Comparison of ENCODE assay signal across 8 cellular contexts in genomic region chr1:155254714-155255242, GRCh38. TPM values are rescaled to one million over a fixed set of nuclear protein-coding genes. Genes with fewer than 3 reads are reported as not detected.
DNase-seq lines count a peak whose midpoint lies in the region; ATAC-seq and TF ChIP-seq lines count a peak whose summit lies in the region.

No MANE protein-coding gene starts in this region.

- peaks cover 17% of the 10 kb centered on the region for H3F3A ChIP-seq in GM23248 (ENCODE audit: insufficient read depth)

- no peak for ATAC-seq in stimulated activated effector memory CD8-positive, alpha-beta T cell treated with anti-CD3 and anti-CD28 coated beads, Interleukin-12 subunit alpha, Interleukin-12 subunit beta, amount 100 ng/mL, for 72 hours
- ATAC-seq in HG02610 (IDR thresholded peaks at IDR 0.05; ENCODE audit: unreplicated experiment) (no peak), GM18907 (IDR thresholded peaks at IDR 0.05; ENCODE audit: unreplicated experiment) (no peak)

- H3K9me3 ChIP-seq in A673 (ENCODE audit: low read depth, low read length, poor library complexity, severe bottlenecking) (no peaks in the 10 kb centered on the region), GM23248 (ENCODE audit: low read depth) (no peaks in the 10 kb centered on the region), adipocyte (ENCODE audit: control insufficient read depth, low read length) (no peaks in the 10 kb centered on the region), iPS-18a (ENCODE audit: control insufficient read depth, low read depth, low read length) (no peaks in the 10 kb centered on the region)

- TF ChIP-seq CTCF in A673 (conservative IDR thresholded peaks at IDR 0.05; ENCODE audit: low read depth, low read length): no peak

- peak overlapping the region; percentile 84 for H3K4me2 ChIP-seq in GM23248 (ENCODE audit: unreplicated experiment)

- H3K36me3 ChIP-seq in A673 (ENCODE audit: insufficient read depth, low read length, poor library complexity, severe bottlenecking) (peaks cover 19% of the 10 kb centered on the region), GM23248 (ENCODE audit: low read depth) (no peaks in the 10 kb centered on the region), adipocyte (ENCODE audit: control insufficient read depth, insufficient read depth, low read length, severe bottlenecking) (peaks cover 20% of the 10 kb centered on the region), iPS-18a (ENCODE audit: control insufficient read depth, low read depth, low read length) (peaks cover 9% of the 10 kb centered on the region)

- H3K9me3 Mint-ChIP-seq in stimulated activated effector memory CD8-positive, alpha-beta T cell treated with anti-CD3 and anti-CD28 coated beads, Interleukin-12 subunit alpha, Interleukin-12 subunit beta, amount 100 ng/mL, for 72 hours: no peaks in the 10 kb centered on the region

- H3K27me3 ChIP-seq in A673 (replicated peaks; ENCODE audit: insufficient read depth, low read depth, low read length, poor library complexity) (no peaks in the 10 kb centered on the region), GM23248 (replicated peaks; ENCODE audit: insufficient read depth) (no peaks in the 10 kb centered on the region), adipocyte (replicated peaks; ENCODE audit: control insufficient read depth, insufficient read depth, low read length) (no peaks in the 10 kb centered on the region), iPS-18a (ENCODE audit: control insufficient read depth, insufficient read depth, low read length) (no peaks in the 10 kb centered on the region)

- POLR2A ChIA-PET in A673 (lab: Charles Lee; ENCODE audit: low non-redundant PET): no interaction called here

- H3K4me1 Mint-ChIP-seq in stimulated activated effector memory CD8-positive, alpha-beta T cell treated with anti-CD3 and anti-CD28 coated beads, Interleukin-12 subunit alpha, Interleukin-12 subunit beta, amount 100 ng/mL, for 72 hours: peaks cover 56% of the 10 kb centered on the region

- peak overlapping the region; percentile 73 for H3K27ac Mint-ChIP-seq in stimulated activated effector memory CD8-positive, alpha-beta T cell treated with anti-CD3 and anti-CD28 coated beads, Interleukin-12 subunit alpha, Interleukin-12 subunit beta, amount 100 ng/mL, for 72 hours

- H3K4me3 ChIP-seq in A673 (ENCODE audit: low read depth, low read length, poor library complexity, severe bottlenecking) (peak overlapping the region; percentile 83), GM23248 (peak overlapping the region; percentile 77), adipocyte (ENCODE audit: low read length) (peak overlapping the region; percentile 88), iPS-18a (ENCODE audit: low read length) (peak overlapping the region; percentile 67)

- H3K9ac ChIP-seq in GM23248 (peak overlapping the region; percentile 84), adipocyte (ENCODE audit: low read length) (peak overlapping the region; percentile 92), iPS-18a (ENCODE audit: low read length) (peak overlapping the region; percentile 42)

- peak overlapping the region; percentile 82 for H3K27ac ChIP-seq in A673 (ENCODE audit: low read depth, low read length, poor library complexity, severe bottlenecking)
- peak overlapping the region; percentile 84 for H3K27ac ChIP-seq in GM23248
- no peak overlapping the region for H3K27ac ChIP-seq in iPS-18a (ENCODE audit: low read length)

- H3K4me1 ChIP-seq in A673 (ENCODE audit: insufficient read depth, low read length, poor library complexity, severe bottlenecking): peaks cover 26% of the 10 kb centered on the region
- peaks cover 7% of the 10 kb centered on the region; the same call in 1 of the 2 replicates for H3K4me1 ChIP-seq in GM23248 (ENCODE audit: insufficient read depth)
- peaks cover 32% of the 10 kb centered on the region for H3K4me1 ChIP-seq in adipocyte (ENCODE audit: control insufficient read depth, insufficient read depth, low read length)
- H3K4me1 ChIP-seq in iPS-18a (ENCODE audit: control insufficient read depth, low read depth, low read length): no peaks in the 10 kb centered on the region

- intact Hi-C loops in A673 (cut with micrococcal nuclease; ENCODE audit: unreplicated experiment): loop anchor here (10.0 kb wide), 1 partner anchor 250 kb away; no protein-coding TSS in a partner anchor

- peak overlapping the region; percentile 78 for H3K4me3 Mint-ChIP-seq in stimulated activated effector memory CD8-positive, alpha-beta T cell treated with anti-CD3 and anti-CD28 coated beads, Interleukin-12 subunit alpha, Interleukin-12 subunit beta, amount 100 ng/mL, for 72 hours

- CTCF ChIA-PET in A673 (lab: Charles Lee): interaction anchor here (0.6 kb wide), 1 partner anchor 394 kb away, joined by 6 read pairs; no protein-coding TSS in a partner anchor

- no peaks in the 10 kb centered on the region for H4K20me1 ChIP-seq in GM23248 (ENCODE audit: insufficient read depth)

- H3K9me2 ChIP-seq in GM23248 (ENCODE audit: insufficient read depth): no peaks in the 10 kb centered on the region

- no TSS peak for BruUV-seq in A673 (replicated peaks; lab: Mats Ljungman, UMichigan)

- in situ Hi-C loops in GM23248 (cut with MboI): no loop called here

- WGBS in GM23248 (ENCODE audit: low coverage in 1 of 2, low lambda C conversion rate in 2 of 2, missing lambda C conversion rate in 2 of 2), 2 experiments: 1 to 3% methylated on average over 26 to 34 of the region's 35 CpGs

- H3K36me3 Mint-ChIP-seq in stimulated activated effector memory CD8-positive, alpha-beta T cell treated with anti-CD3 and anti-CD28 coated beads, Interleukin-12 subunit alpha, Interleukin-12 subunit beta, amount 100 ng/mL, for 72 hours: peaks cover 44% of the 10 kb centered on the region

- peaks cover 30% of the 10 kb centered on the region for H3K79me2 ChIP-seq in GM23248 (ENCODE audit: insufficient read depth)

- peak overlapping the region; percentile 83 for H2AFZ ChIP-seq in GM23248

- DNase-seq in A673 (ENCODE audit: low spot score) (no peak), GM23248 (peak; percentile 52), adipocyte (ENCODE audit: low read depth) (peak; percentile 58), HPDE6-E6E7 (ENCODE audit: extremely low spot score) (no peak)
- no peak for DNase-seq in stimulated activated effector memory CD8-positive, alpha-beta T cell treated with anti-CD3 and anti-CD28 coated beads, Interleukin-12 subunit alpha, Interleukin-12 subunit beta, amount 100 ng/mL, for 72 hours (ENCODE audit: low spot score in 2 of 2)

RNA-seq across cellular contexts. Expression of gene ENTREP3, which starts 0.5 kb away (rescaled TPM):
- 72.5 and 75.5 TPM in 2 replicates for total RNA-seq in A673 (2021)
- 6.4 and 8.0 TPM in 2 replicates for total RNA-seq in GM23248 (2014; rRNA removed; shearing (Covaris generic))
- polyA plus RNA-seq in GM23248 (2016; fragmentation: Nextera tagmentation; extraction: Ambion mirVana): 8.0 TPM in 2 replicates

RNA-seq across cellular contexts. Expression of gene SCAMP3, which starts 7.4 kb away (rescaled TPM):
- total RNA-seq in A673 (2021): 109 and 115 TPM in 2 replicates
- total RNA-seq in GM23248 (2014; rRNA removed; shearing (Covaris generic)): 53.6 and 80.5 TPM in 2 replicates
- 135 and 141 TPM in 2 replicates for polyA plus RNA-seq in GM23248 (2016; fragmentation: Nextera tagmentation; extraction: Ambion mirVana)

RNA-seq across cellular contexts. Expression of gene CLK2, which starts 18.5 kb away (rescaled TPM):
- total RNA-seq in A673 (2021): 70.2 and 79.1 TPM in 2 replicates
- 16.8 and 24.0 TPM in 2 replicates for total RNA-seq in GM23248 (2014; rRNA removed; shearing (Covaris generic))
- 10.2 and 10.4 TPM in 2 replicates for polyA plus RNA-seq in GM23248 (2016; fragmentation: Nextera tagmentation; extraction: Ambion mirVana)

RNA-seq across cellular contexts. Expression of gene HCN3, which starts 22.5 kb away (rescaled TPM):
- 11.3 and 12.2 TPM in 2 replicates for total RNA-seq in A673 (2021)
- total RNA-seq in GM23248 (2014; rRNA removed; shearing (Covaris generic)): 0.76 and 1.4 TPM in 2 replicates
- polyA plus RNA-seq in GM23248 (2016; fragmentation: Nextera tagmentation; extraction: Ambion mirVana): 1.6 and 1.9 TPM in 2 replicates

RNA-seq across cellular contexts. Expression of gene MTX1, which starts 46.3 kb away (rescaled TPM):
- 65.2 and 75.9 TPM in 2 replicates for total RNA-seq in A673 (2021)
- total RNA-seq in GM23248 (2014; rRNA removed; shearing (Covaris generic)): 39.6 and 61.4 TPM in 2 replicates
- polyA plus RNA-seq in GM23248 (2016; fragmentation: Nextera tagmentation; extraction: Ambion mirVana): 69.2 and 78.6 TPM in 2 replicates

Comparison
In these comparisons a context has a peak if more than half of its experiments do, and no peak if none do; other contexts are left out.
1. DNase-seq: peak in GM23248 (single experiment) and adipocyte (single experiment); none in A673 (single experiment), stimulated activated effector memory CD8-positive, alpha-beta T cell treated with anti-CD3 and anti-CD28 coated beads, Interleukin-12 subunit alpha, Interleukin-12 subunit beta, amount 100 ng/mL, for 72 hours (0 of 2) and HPDE6-E6E7 (single experiment).
2. H3K9ac ChIP-seq: peak in every context shown above with its lines; median percentile 92 in adipocyte; 84 in GM23248; 42 in iPS-18a.
3. Peak in every context shown above with its lines, with median percentiles within 50 percentile points of each other: H3K4me3 ChIP-seq.